In genomic region chr2:170463206-170463537, GRCh38 we compare ENCODE assay signal across 24 cellular contexts.
"Had no signal": no experiment of that assay in that cellular context is flagged by ENCODE, and none has a peak within 500 bp of the region (broad histone marks: within the 10 kb centered on the region; RNA-seq: fewer than 3 reads in every experiment).

No MANE protein-coding gene starts in this region.

- ATAC-seq: effector memory CD8-positive, alpha-beta T cell; esophagus mucosa; gastrocnemius medialis; heart right ventricle; left cardiac atrium; left lung; left ventricle myocardium superior; lower lobe of right lung; naive thymus-derived CD4-positive, alpha-beta T cell had no signal

- DNase-seq: colonic mucosa; cortex of kidney; effector CD8-positive, alpha-beta T cell; effector memory CD8-positive, alpha-beta T cell; esophagus squamous epithelium; foreskin fibroblast; foreskin melanocyte; gastrocnemius medialis; glutamatergic neuron; head of caudate nucleus; heart right ventricle; hippocampal formation; left cardiac atrium; left lung; left ventricle myocardium superior; lower lobe of right lung; mesenchymal stem cell; midbrain; naive thymus-derived CD4-positive, alpha-beta T cell had no signal

- H3K27ac ChIP-seq: colonic mucosa, epithelial cell of prostate, esophagus squamous epithelium, gastrocnemius medialis, heart right ventricle, left lung, lower lobe of right lung had no signal

- H3K4me1 ChIP-seq: colonic mucosa, left lung, lower lobe of right lung had no signal

- H3K4me3 ChIP-seq: colonic mucosa, esophagus squamous epithelium, gastrocnemius medialis, heart right ventricle, left lung, lower lobe of right lung had no signal

- FAIRE-seq: endometrium, islet of Langerhans, keratinocyte had no signal

- H3K9me3 ChIP-seq: colonic mucosa, esophagus squamous epithelium, gastrocnemius medialis, heart right ventricle, left lung, lower lobe of right lung had no signal

- H3K27me3 ChIP-seq: colonic mucosa, esophagus squamous epithelium, gastrocnemius medialis, heart right ventricle, left lung had no signal

- H3K36me3 ChIP-seq: colonic mucosa, esophagus squamous epithelium, gastrocnemius medialis, heart right ventricle, left lung, lower lobe of right lung had no signal
